ENCODE assay signal across 16 cellular contexts in genomic region chr18:35673682-35674081, GRCh38.
DNase-seq lines count a peak whose midpoint lies in the region; ATAC-seq and TF ChIP-seq lines count a peak whose summit lies in the region.
"Had no signal": no experiment of that assay in that cellular context is flagged by ENCODE, and none has a peak within 500 bp of the region (broad histone marks: within the 10 kb centered on the region; RNA-seq: fewer than 3 reads in every experiment).

No MANE protein-coding gene starts in this region.

- TF ChIP-seq CTCF in RWPE2 (IDR thresholded peaks at IDR 0.05; ENCODE audit: poor library complexity, severe bottlenecking) = no peak
- TF ChIP-seq CTCF in left lung (IDR thresholded peaks at IDR 0.05) = no peak

- H3K4me1 ChIP-seq in RWPE2 (ENCODE audit: insufficient read depth, poor library complexity, severe bottlenecking) = peaks cover 21% of the 10 kb centered on the region
- H3K4me1 ChIP-seq in left lung = no peaks in the 10 kb centered on the region
- H3K4me1 ChIP-seq: Caco-2 had no signal

- peak; percentile 78 for DNase-seq in NCI-H510A treated with DMSO at 0.1 percent for 48 hours (lab: John Stamatoyannopoulos, UW)
- no peak for DNase-seq in NCI-H510A (lab: John Stamatoyannopoulos, UW)
- no peak for DNase-seq in RWPE2 (ENCODE audit: low spot score)
- DNase-seq in left lung = no peak
- DNase-seq: C1 segment of cervical spinal cord; Caco-2; CD4-positive, alpha-beta memory T cell; DMS153; EL; GDM1; GM23248; H7; HCEC 1CT had no signal

- ATAC-seq in RWPE2 (ENCODE audit: low read depth) (no peak), left lung (peak; percentile 72), HG03354 (IDR thresholded peaks at IDR 0.05; ENCODE audit: poor library complexity, severe bottlenecking, unreplicated experiment) (no peak), HG02981 (IDR thresholded peaks at IDR 0.05; ENCODE audit: unreplicated experiment) (no peak)
- ATAC-seq: GM12878 had no signal

- H3K27ac ChIP-seq in RWPE2 (ENCODE audit: poor library complexity, severe bottlenecking) = peak overlapping the region; percentile 72
- H3K27ac ChIP-seq in left lung = no peak overlapping the region
- H3K27ac ChIP-seq: GM23248 had no signal

- H3K27me3 ChIP-seq in RWPE2 (ENCODE audit: insufficient read depth, poor library complexity, severe bottlenecking) (no peaks in the 10 kb centered on the region), left lung (no peaks in the 10 kb centered on the region)

- H3K36me3 ChIP-seq in RWPE2 (ENCODE audit: low read depth) (peaks cover 8% of the 10 kb centered on the region), left lung (no peaks in the 10 kb centered on the region)

- no peak overlapping the region for H3K4me3 ChIP-seq in RWPE2 (ENCODE audit: severe bottlenecking)
- H3K4me3 ChIP-seq in left lung = no peak overlapping the region
- H3K4me3 ChIP-seq: GM12878, GM23248 had no signal

- H3K9me3 ChIP-seq in RWPE2 (ENCODE audit: severe bottlenecking) (no peaks in the 10 kb centered on the region), left lung (no peaks in the 10 kb centered on the region)
- H3K9me3 ChIP-seq: Caco-2 had no signal

- intact Hi-C loops in left lung (cut with DNase I) = no loop called here
